In genomic region chr2:221600388-221600787, GRCh38 we compare ENCODE assay signal across 27 cellular contexts.
"Had no signal": no experiment of that assay in that cellular context is flagged by ENCODE, and none has a peak within 500 bp of the region (broad histone marks: within the 10 kb centered on the region; RNA-seq: fewer than 3 reads in every experiment).

No MANE protein-coding gene starts in this region.

- H3K27ac Mint-ChIP-seq: activated B cell treated with CpG ODN at 0.5 μM for 24 hours; activated CD4-positive, alpha-beta memory T cell treated with anti-CD3 and anti-CD28 coated beads for 36 hours; activated CD4-positive, alpha-beta T cell treated with anti-CD3 and anti-CD28 coated beads, Interleukin-2, amount 10 ng/mL, durations not matched to agents 24 days and 14 days; activated naive CD4-positive, alpha-beta T cell treated with anti-CD3 and anti-CD28 coated beads for 36 hours; activated naive CD8-positive, alpha-beta T cell; activated T-helper 17 cell treated with anti-CD3 and anti-CD28 coated beads, Interleukin-2, amount 50 U/mL, for 72 hours; T-cell had no signal

- H3K27me3 ChIP-seq: MG63 had no signal

- H3K4me3 ChIP-seq: MG63 had no signal

- H3K9me3 Mint-ChIP-seq: activated B cell treated with CpG ODN at 0.5 μM for 24 hours; activated CD4-positive, alpha-beta memory T cell treated with anti-CD3 and anti-CD28 coated beads for 36 hours; activated CD4-positive, alpha-beta T cell treated with anti-CD3 and anti-CD28 coated beads, Interleukin-2, amount 10 ng/mL, durations not matched to agents 24 days and 14 days; activated naive CD4-positive, alpha-beta T cell treated with anti-CD3 and anti-CD28 coated beads for 36 hours; activated T-cell treated with anti-CD3 and anti-CD28 coated beads, Interleukin-2, amount 50 U/mL, for 4 hours; activated T-helper 17 cell treated with anti-CD3 and anti-CD28 coated beads, Interleukin-2, amount 50 U/mL, for 72 hours; brain; T-cell had no signal

- H3K36me3 ChIP-seq: MG63 had no signal

- H3K4me1 Mint-ChIP-seq: activated B cell treated with CpG ODN at 0.5 μM for 24 hours; activated CD4-positive, alpha-beta T cell treated with anti-CD3 and anti-CD28 coated beads, Interleukin-2, amount 10 ng/mL, durations not matched to agents 24 days and 14 days; activated T-helper 17 cell treated with anti-CD3 and anti-CD28 coated beads, Interleukin-2, amount 50 U/mL, for 72 hours; T-cell had no signal

- ATAC-seq: activated T-cell treated with anti-CD3 and anti-CD28 coated beads, Interleukin-2, amount 50 U/mL, for 4 hours; activated T-helper 17 cell treated with anti-CD3 and anti-CD28 coated beads, Interleukin-2, amount 50 U/mL, for 72 hours; T-cell had no signal

- H3K9me3 ChIP-seq: MG63 had no signal

- DNase-seq: activated B cell treated with CpG ODN at 0.5 μM for 24 hours; activated CD4-positive, alpha-beta memory T cell treated with anti-CD3 and anti-CD28 coated beads for 36 hours; activated CD4-positive, alpha-beta T cell treated with anti-CD3 and anti-CD28 coated beads for 1 hour; activated CD4-positive, alpha-beta T cell treated with anti-CD3 and anti-CD28 coated beads, Interleukin-2, amount 10 ng/mL, durations not matched to agents 24 days and 14 days; activated CD8-positive, alpha-beta memory T cell treated with anti-CD3 and anti-CD28 coated beads for 24 hours; activated gamma-delta T cell; activated naive CD4-positive, alpha-beta T cell treated with anti-CD3 and anti-CD28 coated beads for 36 hours; activated T-cell treated with anti-CD3 and anti-CD28 coated beads, Interleukin-2, amount 50 U/mL, for 4 hours; MG63; MV-4-11; NCI-H1092 treated with DMSO at 0.1 percent for 48 hours; NCI-H1417 treated with DMSO at 0.1 percent for 48 hours; NCI-H1694; NCI-H2029; NCI-H2107; NCI-H2171 treated with DMSO at 0.1 percent for 48 hours; NCI-H345; NCI-H510A; NCI-H526 treated with DMSO at 0.1 percent for 48 hours; NCI-H82; SIG-M5; T-cell; T-helper 2 cell; T1000 had no signal

- H3K27me3 Mint-ChIP-seq: brain had no signal

- H3K4me3 Mint-ChIP-seq: activated B cell treated with CpG ODN at 0.5 μM for 24 hours; activated CD4-positive, alpha-beta memory T cell treated with anti-CD3 and anti-CD28 coated beads for 36 hours; activated CD4-positive, alpha-beta T cell treated with anti-CD3 and anti-CD28 coated beads, Interleukin-2, amount 10 ng/mL, durations not matched to agents 24 days and 14 days; activated naive CD4-positive, alpha-beta T cell treated with anti-CD3 and anti-CD28 coated beads for 36 hours; activated naive CD8-positive, alpha-beta T cell; activated T-cell treated with anti-CD3 and anti-CD28 coated beads, Interleukin-2, amount 50 U/mL, for 4 hours; activated T-helper 17 cell treated with anti-CD3 and anti-CD28 coated beads, Interleukin-2, amount 50 U/mL, for 72 hours; brain; T-cell had no signal

- H3K36me3 Mint-ChIP-seq: activated CD4-positive, alpha-beta memory T cell treated with anti-CD3 and anti-CD28 coated beads for 36 hours; activated naive CD8-positive, alpha-beta T cell; brain; T-cell had no signal
